In genomic region chr7:35499226-35499625, GRCh38 we compare ENCODE assay signal across 3 cellular contexts.
"Had no signal": no experiment of that assay in that cellular context is flagged by ENCODE, and none has a peak within 500 bp of the region (broad histone marks: within the 10 kb centered on the region; RNA-seq: fewer than 3 reads in every experiment).

No MANE protein-coding gene starts in this region.

- H3K4me3 ChIP-seq: GM12878 had no signal

- ATAC-seq: GM12878 had no signal

- DNase-seq: GDM1, GF-D8 had no signal
